Comparison of ENCODE assay signal across 1 cellular context in the genomic region with DNA sequence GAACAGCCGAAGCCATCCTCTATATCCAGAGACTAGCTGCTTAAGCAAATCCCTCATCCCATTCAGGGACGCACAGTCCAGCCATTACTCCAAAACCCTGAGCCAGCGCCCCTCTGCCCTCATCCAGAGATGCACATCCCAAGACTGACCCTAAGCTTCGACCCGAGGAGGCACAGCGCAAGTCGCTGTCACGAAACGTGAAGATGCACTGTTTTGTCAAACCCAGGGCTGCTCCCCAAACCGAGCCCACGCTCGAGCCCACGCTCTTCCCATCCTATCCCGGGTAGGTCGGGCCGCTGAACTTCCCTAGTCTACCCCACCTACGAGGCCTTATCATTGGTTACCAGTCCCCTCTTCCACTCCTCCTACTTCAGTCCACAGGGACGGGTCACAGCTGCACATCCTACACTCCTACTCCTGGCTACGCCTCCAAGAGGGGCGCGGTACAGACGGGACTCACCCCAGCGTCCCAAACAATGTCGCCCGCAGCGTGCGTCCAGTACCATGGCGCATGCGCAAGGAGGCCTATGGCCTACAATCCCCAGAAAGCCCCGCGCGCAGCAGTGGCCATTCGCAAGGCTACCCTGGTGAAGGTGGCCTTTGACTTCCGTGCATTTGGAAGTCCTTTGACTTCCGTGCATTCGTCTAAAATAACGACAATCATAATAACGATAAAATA.
TF ChIP-seq lines count a peak whose summit lies in the region.

A gene (minus strand): TSS at position 501 of the 679 bp plus-strand sequence. CDS start 4,395 bp downstream, outside the sequence.

TF ChIP-seq in IMR-90, 13 proteins besides CTCF, POLR2A, EP300 and RAD21:
- peak; percentile 45; the same call in 1 of the 2 replicates for TF ChIP-seq MXI1 (IDR thresholded peaks at IDR 0.05; ENCODE audit: borderline replicate concordance, low read depth, low read length)
- no peak for TF ChIP-seq RCOR1 (IDR thresholded peaks at IDR 0.05; ENCODE audit: insufficient replicate concordance, low read length)
TF ChIP-seq in IMR-90: peak in this region for 1.
